ENCODE assay signal across 16 cellular contexts in the genomic region with DNA sequence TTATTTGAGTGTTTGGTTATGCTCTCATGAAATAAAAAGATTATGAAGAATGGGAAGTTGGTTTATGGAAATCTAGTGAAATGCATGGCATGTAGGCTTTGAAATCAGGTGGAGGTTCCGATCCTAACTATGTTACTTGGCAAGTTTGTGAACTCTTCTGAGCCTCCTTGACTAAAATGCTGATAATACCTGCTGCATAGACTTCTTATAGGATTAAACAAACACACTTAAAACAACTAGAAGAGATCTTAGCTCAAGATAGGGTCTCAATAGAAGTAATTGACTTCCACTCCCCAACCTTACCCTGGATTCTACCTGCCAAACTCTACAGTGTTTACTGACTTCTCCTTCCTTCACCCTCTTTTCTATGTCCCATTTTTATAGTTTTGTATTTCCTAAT. TPM values are rescaled to one million over a fixed set of nuclear protein-coding genes. Genes with fewer than 3 reads are reported as not detected.
A peak's percentile ranks its signal among the peaks of the same experiment; 100 is the strongest.
DNase-seq lines count a peak whose midpoint lies in the region; ATAC-seq and TF ChIP-seq lines count a peak whose summit lies in the region.
"Had no signal": no experiment of that assay in that cellular context is flagged by ENCODE, and none has a peak within 500 bp of the region (broad histone marks: within the 10 kb centered on the region; RNA-seq: fewer than 3 reads in every experiment).

No MANE protein-coding gene starts in this region.

- intact Hi-C loops in left ventricle myocardium inferior (cut with micrococcal nuclease) (no loop called here), Right ventricle myocardium superior (cut with DNase I) (no loop called here), ascending aorta (cut with DNase I) (no loop called here), upper lobe of right lung (cut with DNase I) (no loop called here)

- H3K27ac ChIP-seq in left ventricle myocardium inferior (replicated peaks): peak overlapping the region; percentile 46
- peak overlapping the region; percentile 48 to 62 for H3K27ac ChIP-seq in ascending aorta
- no peak overlapping the region for H3K27ac ChIP-seq in lung (ENCODE audit: low read depth in 1 of 2, low read length in 1 of 2)
- H3K27ac ChIP-seq in upper lobe of right lung: peak overlapping the region; percentile 67
- no peak overlapping the region for H3K27ac ChIP-seq in neuronal stem cell (replicated peaks; ENCODE audit: low read length)
- H3K27ac ChIP-seq: 22Rv1, C4-2B had no signal

- H3K18ac ChIP-seq in neuronal stem cell (ENCODE audit: low read length): no peak overlapping the region

- H3K9ac ChIP-seq in neuronal stem cell (ENCODE audit: low read depth, low read length, poor library complexity): no peak overlapping the region

- no peak overlapping the region for H3K14ac ChIP-seq in neuronal stem cell (ENCODE audit: low read length)

- H3K36me3 ChIP-seq in left ventricle myocardium inferior (no peaks in the 10 kb centered on the region), ascending aorta (no peaks in the 10 kb centered on the region), lung (ENCODE audit: control insufficient read depth in 2 of 2, insufficient read depth in 2 of 2, low read length in 2 of 2) (no peaks in the 10 kb centered on the region), upper lobe of right lung (no peaks in the 10 kb centered on the region), neuronal stem cell (replicated peaks in 1 of 2; ENCODE audit: control insufficient read depth in 2 of 2, insufficient read depth in 2 of 2, low read length in 2 of 2) (no peaks in the 10 kb centered on the region)

- no peak overlapping the region for H2BK15ac ChIP-seq in neuronal stem cell (ENCODE audit: low read length)

- ATAC-seq in Right ventricle myocardium superior (ENCODE audit: poor library complexity): no peak
- ATAC-seq in lung (ENCODE audit: insufficient read depth, low FRiP score): peak; percentile 77
- peak; percentile 70 for ATAC-seq in upper lobe of right lung
- ATAC-seq: CD8-positive, alpha-beta T cell had no signal

- no peak overlapping the region for H4K8ac ChIP-seq in neuronal stem cell (ENCODE audit: low read depth, low read length)

- no peak overlapping the region for H2AK5ac ChIP-seq in neuronal stem cell (ENCODE audit: low read depth, low read length)

- no peak overlapping the region for H2BK12ac ChIP-seq in neuronal stem cell (ENCODE audit: low read length)

- peaks cover 14% of the 10 kb centered on the region for H3K4me1 ChIP-seq in left ventricle myocardium inferior
- peaks cover 10 to 25% of the 10 kb centered on the region in 2 donors for H3K4me1 ChIP-seq in ascending aorta
- H3K4me1 ChIP-seq in lung (ENCODE audit: control insufficient read depth in 2 of 2, insufficient read depth in 2 of 2, low read length in 2 of 2): peaks cover 0 to 8% of the 10 kb centered on the region in 2 donors
- H3K4me1 ChIP-seq in upper lobe of right lung: peaks cover 26% of the 10 kb centered on the region
- no peaks in the 10 kb centered on the region for H3K4me1 ChIP-seq in neuronal stem cell (ENCODE audit: control insufficient read depth in 2 of 2, insufficient read depth in 1 of 2, low read depth in 1 of 2, low read length in 2 of 2)

- DNase-seq in left ventricle myocardium inferior (no peak), Right ventricle myocardium superior (no peak), ascending aorta (ENCODE audit: low spot score in 2 of 2) (no peak), lung (ENCODE audit: low spot score) (no peak), upper lobe of right lung (no peak), NCI-H82 treated with DMSO at 0.1 percent for 48 hours (lab: John Stamatoyannopoulos, UW; ENCODE audit: unreplicated experiment) (no peak), neuronal stem cell (ENCODE audit: low spot score) (no peak), NCI-H1048 (lab: John Stamatoyannopoulos, UW) (no peak)
- DNase-seq: CD8-positive, alpha-beta T cell; COR-L47; DND-41; GDM1; IMR-90 had no signal

- H2AFZ ChIP-seq in neuronal stem cell (ENCODE audit: low read length): no peak overlapping the region

- peaks cover 8% of the 10 kb centered on the region for H3K27me3 ChIP-seq in left ventricle myocardium inferior (ENCODE audit: low read depth)
- H3K27me3 ChIP-seq in ascending aorta: no peaks in the 10 kb centered on the region
- no peaks in the 10 kb centered on the region for H3K27me3 ChIP-seq in lung (ENCODE audit: control insufficient read depth, insufficient read depth)
- H3K27me3 ChIP-seq in upper lobe of right lung: no peaks in the 10 kb centered on the region
- H3K27me3 ChIP-seq in neuronal stem cell (ENCODE audit: control insufficient read depth in 3 of 3, insufficient read depth in 3 of 3, low read depth in 1 of 3, low read length in 3 of 3): peaks cover 0 to 4% (median 0%) of the 10 kb centered on the region in 3 experiments

- H4K91ac ChIP-seq in neuronal stem cell (ENCODE audit: low read depth, low read length, poor library complexity): no peak overlapping the region

- H3K9me3 ChIP-seq in left ventricle myocardium inferior (replicated peaks) (peaks cover 11% of the 10 kb centered on the region), ascending aorta (peaks cover 0 to 4% of the 10 kb centered on the region in 2 donors), lung (ENCODE audit: control insufficient read depth in 2 of 2, insufficient read depth in 1 of 2, low read length in 1 of 2) (peaks cover 0 to 6% of the 10 kb centered on the region in 2 donors), upper lobe of right lung (no peaks in the 10 kb centered on the region), neuronal stem cell (replicated peaks in 1 of 2; ENCODE audit: control insufficient read depth in 2 of 2, insufficient read depth in 1 of 2, low read depth in 1 of 2, low read length in 2 of 2) (peaks cover 0 to 4% of the 10 kb centered on the region in 2 donors)

- no peak overlapping the region for H3K23ac ChIP-seq in neuronal stem cell (ENCODE audit: low read depth, low read length, poor library complexity)

- no peak overlapping the region for H2BK120ac ChIP-seq in neuronal stem cell (ENCODE audit: low read depth, low read length)

- TF ChIP-seq CTCF in left ventricle myocardium inferior (IDR thresholded peaks at IDR 0.05; ENCODE audit: borderline replicate concordance) (no peak), ascending aorta (IDR thresholded peaks at IDR 0.05) (no peak), lung (IDR thresholded peaks at IDR 0.05; ENCODE audit: control extremely low read depth, extremely low read depth) (no peak), upper lobe of right lung (IDR thresholded peaks at IDR 0.05) (no peak)

- H3K4me3 ChIP-seq in left ventricle myocardium inferior (no peak overlapping the region), ascending aorta (no peak overlapping the region), lung (no peak overlapping the region), upper lobe of right lung (no peak overlapping the region), neuronal stem cell (ENCODE audit: low read length in 2 of 2) (no peak overlapping the region)

- no peaks in the 10 kb centered on the region for H3K79me1 ChIP-seq in neuronal stem cell (ENCODE audit: low read depth, low read length)

- no peak overlapping the region for H3K4me2 ChIP-seq in neuronal stem cell (ENCODE audit: insufficient read depth, low read length, poor library complexity, severe bottlenecking)

- H2BK5ac ChIP-seq in neuronal stem cell (ENCODE audit: low read length): no peak overlapping the region

- H3K4ac ChIP-seq in neuronal stem cell (ENCODE audit: low read length): no peak overlapping the region

- 57 to 73% methylated on average over 1 of the region's 1 CpG for WGBS in lung, 2 donors
- WGBS in neuronal stem cell (ENCODE audit: extremely low coverage in 2 of 2, insufficient read length in 2 of 2, insufficient replicate concordance in 1 of 2), 2 donors: no CpG with 5 or more reads among the region's 1 CpG

RNA-seq across cellular contexts. Expression of a gene that starts 22.2 kb away (rescaled TPM):
- total RNA-seq in left ventricle myocardium inferior (2.8 TPM), Right ventricle myocardium superior (3.5 TPM), ascending aorta (19.1 TPM), lung (100 to 1,000 TPM in 1 of 2 donors, 10 to 100 TPM in 1; 93.6 to 186 TPM), upper lobe of right lung (94.0 TPM)
- polyA plus RNA-seq in lung: 100 to 1,000 TPM in 1 of 2 donors, 10 to 100 TPM in 1; 27.5 to 190 TPM
- polyA plus RNA-seq in neuronal stem cell (2013, experiment 1 of 2): 0.29 TPM
- polyA plus RNA-seq in neuronal stem cell (2013, experiment 2 of 2): 0.28 TPM
- total RNA-seq: H4 had no signal

Comparison
In these comparisons a context has a peak if more than half of its experiments do, and no peak if none do; other contexts are left out.
1. H3K27ac ChIP-seq: peak in left ventricle myocardium inferior (single experiment), ascending aorta (2 of 2) and upper lobe of right lung (single experiment); none in lung (0 of 2) and neuronal stem cell (single experiment).